In the genomic region with DNA sequence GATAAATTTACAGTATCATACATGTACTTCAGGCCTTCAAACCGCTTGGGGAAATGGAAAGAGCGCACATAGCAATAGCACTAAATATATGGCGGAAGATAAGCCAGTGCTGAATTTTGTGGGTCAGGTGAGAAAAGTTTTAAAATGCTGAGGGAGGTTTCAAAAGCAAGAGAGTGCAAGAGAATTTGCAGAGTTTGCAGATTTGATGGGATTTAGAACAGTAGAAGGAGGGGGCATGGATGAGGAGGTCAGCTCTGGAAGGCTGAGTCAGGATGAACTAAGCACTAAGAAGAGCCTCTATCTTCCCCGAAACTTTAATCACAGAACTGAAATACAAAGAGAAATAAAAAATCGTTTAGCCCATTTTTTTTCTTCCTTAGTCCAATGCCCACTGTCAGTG, we compare ENCODE assay signal across 3 cellular contexts.
TF ChIP-seq lines count a peak whose summit lies in the region.

No MANE protein-coding gene starts in this region.

TF ChIP-seq in GM23338, 12 proteins besides CTCF, POLR2A, EP300 and RAD21 (continues in another document):
- TF ChIP-seq EZH2 (IDR thresholded peaks at IDR 0.05; ENCODE audit: low read depth, unreplicated experiment) (no peak), EZH2phosphoT487 (IDR thresholded peaks at IDR 0.05; ENCODE audit: unreplicated experiment) (no peak), NANOG (IDR thresholded peaks at IDR 0.05; ENCODE audit: borderline replicate concordance) (no peak), CREB1 (CRISPR knock-in tag; IDR thresholded peaks at IDR 0.05; ENCODE audit: low read depth) (no peak), ZNF331 (CRISPR knock-in tag; IDR thresholded peaks at IDR 0.05; ENCODE audit: low read depth) (no peak)
- TF ChIP-seq, protein P1, sequence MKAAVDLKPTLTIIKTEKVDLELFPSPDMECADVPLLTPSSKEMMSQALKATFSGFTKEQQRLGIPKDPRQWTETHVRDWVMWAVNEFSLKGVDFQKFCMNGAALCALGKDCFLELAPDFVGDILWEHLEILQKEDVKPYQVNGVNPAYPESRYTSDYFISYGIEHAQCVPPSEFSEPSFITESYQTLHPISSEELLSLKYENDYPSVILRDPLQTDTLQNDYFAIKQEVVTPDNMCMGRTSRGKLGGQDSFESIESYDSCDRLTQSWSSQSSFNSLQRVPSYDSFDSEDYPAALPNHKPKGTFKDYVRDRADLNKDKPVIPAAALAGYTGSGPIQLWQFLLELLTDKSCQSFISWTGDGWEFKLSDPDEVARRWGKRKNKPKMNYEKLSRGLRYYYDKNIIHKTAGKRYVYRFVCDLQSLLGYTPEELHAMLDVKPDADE (IDR thresholded peaks at IDR 0.05): no peak
- TF ChIP-seq, protein P2, sequence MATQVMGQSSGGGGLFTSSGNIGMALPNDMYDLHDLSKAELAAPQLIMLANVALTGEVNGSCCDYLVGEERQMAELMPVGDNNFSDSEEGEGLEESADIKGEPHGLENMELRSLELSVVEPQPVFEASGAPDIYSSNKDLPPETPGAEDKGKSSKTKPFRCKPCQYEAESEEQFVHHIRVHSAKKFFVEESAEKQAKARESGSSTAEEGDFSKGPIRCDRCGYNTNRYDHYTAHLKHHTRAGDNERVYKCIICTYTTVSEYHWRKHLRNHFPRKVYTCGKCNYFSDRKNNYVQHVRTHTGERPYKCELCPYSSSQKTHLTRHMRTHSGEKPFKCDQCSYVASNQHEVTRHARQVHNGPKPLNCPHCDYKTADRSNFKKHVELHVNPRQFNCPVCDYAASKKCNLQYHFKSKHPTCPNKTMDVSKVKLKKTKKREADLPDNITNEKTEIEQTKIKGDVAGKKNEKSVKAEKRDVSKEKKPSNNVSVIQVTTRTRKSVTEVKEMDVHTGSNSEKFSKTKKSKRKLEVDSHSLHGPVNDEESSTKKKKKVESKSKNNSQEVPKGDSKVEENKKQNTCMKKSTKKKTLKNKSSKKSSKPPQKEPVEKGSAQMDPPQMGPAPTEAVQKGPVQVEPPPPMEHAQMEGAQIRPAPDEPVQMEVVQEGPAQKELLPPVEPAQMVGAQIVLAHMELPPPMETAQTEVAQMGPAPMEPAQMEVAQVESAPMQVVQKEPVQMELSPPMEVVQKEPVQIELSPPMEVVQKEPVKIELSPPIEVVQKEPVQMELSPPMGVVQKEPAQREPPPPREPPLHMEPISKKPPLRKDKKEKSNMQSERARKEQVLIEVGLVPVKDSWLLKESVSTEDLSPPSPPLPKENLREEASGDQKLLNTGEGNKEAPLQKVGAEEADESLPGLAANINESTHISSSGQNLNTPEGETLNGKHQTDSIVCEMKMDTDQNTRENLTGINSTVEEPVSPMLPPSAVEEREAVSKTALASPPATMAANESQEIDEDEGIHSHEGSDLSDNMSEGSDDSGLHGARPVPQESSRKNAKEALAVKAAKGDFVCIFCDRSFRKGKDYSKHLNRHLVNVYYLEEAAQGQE (IDR thresholded peaks at IDR 0.05; ENCODE audit: unreplicated experiment): no peak

TF ChIP-seq in IMR-90, 13 proteins besides CTCF, POLR2A, EP300 and RAD21:
- TF ChIP-seq, protein P3, sequence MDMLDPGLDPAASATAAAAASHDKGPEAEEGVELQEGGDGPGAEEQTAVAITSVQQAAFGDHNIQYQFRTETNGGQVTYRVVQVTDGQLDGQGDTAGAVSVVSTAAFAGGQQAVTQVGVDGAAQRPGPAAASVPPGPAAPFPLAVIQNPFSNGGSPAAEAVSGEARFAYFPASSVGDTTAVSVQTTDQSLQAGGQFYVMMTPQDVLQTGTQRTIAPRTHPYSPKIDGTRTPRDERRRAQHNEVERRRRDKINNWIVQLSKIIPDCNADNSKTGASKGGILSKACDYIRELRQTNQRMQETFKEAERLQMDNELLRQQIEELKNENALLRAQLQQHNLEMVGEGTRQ (IDR thresholded peaks at IDR 0.05; ENCODE audit: low read depth, low read length): no peak
- TF ChIP-seq RCOR1 (IDR thresholded peaks at IDR 0.05; ENCODE audit: insufficient replicate concordance, low read length) (no peak), BHLHE40 (IDR thresholded peaks at IDR 0.05; ENCODE audit: low read depth, low read length) (no peak), SMC3 (IDR thresholded peaks at IDR 0.05; ENCODE audit: low read depth, low read length) (no peak), MAFK (IDR thresholded peaks at IDR 0.05; ENCODE audit: low read depth, low read length) (peak; percentile 56)

TF ChIP-seq in GM12878, 131 proteins besides CTCF, POLR2A, EP300 and RAD21:
- no peak for TF ChIP-seq MXI1 (IDR thresholded peaks at IDR 0.05; ENCODE audit: low read depth, low read length)
- TF ChIP-seq CREM (IDR thresholded peaks at IDR 0.05; ENCODE audit: low read depth): no peak
- TF ChIP-seq, protein P4, sequence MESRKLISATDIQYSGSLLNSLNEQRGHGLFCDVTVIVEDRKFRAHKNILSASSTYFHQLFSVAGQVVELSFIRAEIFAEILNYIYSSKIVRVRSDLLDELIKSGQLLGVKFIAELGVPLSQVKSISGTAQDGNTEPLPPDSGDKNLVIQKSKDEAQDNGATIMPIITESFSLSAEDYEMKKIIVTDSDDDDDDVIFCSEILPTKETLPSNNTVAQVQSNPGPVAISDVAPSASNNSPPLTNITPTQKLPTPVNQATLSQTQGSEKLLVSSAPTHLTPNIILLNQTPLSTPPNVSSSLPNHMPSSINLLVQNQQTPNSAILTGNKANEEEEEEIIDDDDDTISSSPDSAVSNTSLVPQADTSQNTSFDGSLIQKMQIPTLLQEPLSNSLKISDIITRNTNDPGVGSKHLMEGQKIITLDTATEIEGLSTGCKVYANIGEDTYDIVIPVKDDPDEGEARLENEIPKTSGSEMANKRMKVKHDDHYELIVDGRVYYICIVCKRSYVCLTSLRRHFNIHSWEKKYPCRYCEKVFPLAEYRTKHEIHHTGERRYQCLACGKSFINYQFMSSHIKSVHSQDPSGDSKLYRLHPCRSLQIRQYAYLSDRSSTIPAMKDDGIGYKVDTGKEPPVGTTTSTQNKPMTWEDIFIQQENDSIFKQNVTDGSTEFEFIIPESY (IDR thresholded peaks at IDR 0.05): peak; percentile 21; the same call in 1 of the 2 replicates
- TF ChIP-seq, protein P5, sequence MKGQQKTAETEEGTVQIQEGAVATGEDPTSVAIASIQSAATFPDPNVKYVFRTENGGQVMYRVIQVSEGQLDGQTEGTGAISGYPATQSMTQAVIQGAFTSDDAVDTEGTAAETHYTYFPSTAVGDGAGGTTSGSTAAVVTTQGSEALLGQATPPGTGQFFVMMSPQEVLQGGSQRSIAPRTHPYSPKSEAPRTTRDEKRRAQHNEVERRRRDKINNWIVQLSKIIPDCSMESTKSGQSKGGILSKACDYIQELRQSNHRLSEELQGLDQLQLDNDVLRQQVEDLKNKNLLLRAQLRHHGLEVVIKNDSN (IDR thresholded peaks at IDR 0.05; ENCODE audit: borderline replicate concordance, extremely low read length, insufficient read depth, low read depth, low read length): no peak
- no peak for TF ChIP-seq NR2C2 (IDR thresholded peaks at IDR 0.05; ENCODE audit: borderline replicate concordance, control insufficient read depth, insufficient read length, low read depth)
TF ChIP-seq in GM12878: peak in this region for 1.
